In the genomic region with DNA sequence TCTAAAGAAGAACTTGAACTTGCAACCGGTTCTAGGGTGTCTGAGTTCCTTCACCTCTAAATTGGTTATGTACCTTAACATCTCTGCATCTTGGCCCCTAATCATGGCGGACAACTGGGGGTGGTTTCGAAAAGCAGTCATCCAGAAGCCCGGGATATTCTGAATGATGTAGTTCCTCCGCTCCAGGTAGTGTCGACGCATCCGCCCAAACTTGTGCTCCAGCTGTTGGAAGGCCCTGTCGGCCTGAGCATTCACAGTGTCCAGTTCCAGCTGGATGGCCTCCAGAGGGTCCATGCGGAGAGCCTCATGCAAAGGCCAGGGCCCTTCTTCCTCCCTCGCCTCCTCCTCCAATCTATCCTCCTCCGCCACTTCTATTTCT, we compare ENCODE assay signal across 8 cellular contexts. TPM values are rescaled to one million over a fixed set of nuclear protein-coding genes. Genes with fewer than 3 reads are reported as not detected.
DNase-seq lines count a peak whose midpoint lies in the region; ATAC-seq and TF ChIP-seq lines count a peak whose summit lies in the region.

No MANE protein-coding gene starts in this region.

- WGBS in heart right ventricle, 2 donors = 6 to 8% methylated on average over 12 of the region's 12 CpGs

- H3K9ac ChIP-seq in rectal smooth muscle tissue (ENCODE audit: low read length) = peak overlapping the region; percentile 97

- H3K36me3 Mint-ChIP-seq in CD4-positive, CD25-positive, alpha-beta regulatory T cell = peaks cover 35% of the 10 kb centered on the region

- ATAC-seq in CD4-positive, CD25-positive, alpha-beta regulatory T cell (ENCODE audit: low read depth in 2 of 2) = no peak
- ATAC-seq in HG02870 (IDR thresholded peaks at IDR 0.05; ENCODE audit: unreplicated experiment) (peak; percentile 1), heart right ventricle (peak; percentile 39 to 76 (median 60))

- TF ChIP-seq CTCF in heart right ventricle (IDR thresholded peaks at IDR 0.05) = no peak

- DNase-seq in CD4-positive, CD25-positive, alpha-beta regulatory T cell = peak in 2 of 3 donors; percentile 26 to 30
- peak; percentile 17 for DNase-seq in activated CD8-positive, alpha-beta memory T cell treated with anti-CD3 and anti-CD28 coated beads, Interleukin-2, amount 50 U/mL, for 4 hours
- DNase-seq in heart right ventricle (peak; percentile 57 to 67), SKM-1 treated with dmso at 0.1 percent for 144 hours (lab: John Stamatoyannopoulos, UW; ENCODE audit: unreplicated experiment) (no peak), AML-193 (lab: John Stamatoyannopoulos, UW) (no peak), mesenteric fat pad (ENCODE audit: low spot score) (no peak)

- H3K4me3 Mint-ChIP-seq in CD4-positive, CD25-positive, alpha-beta regulatory T cell = peak overlapping the region; percentile 94 to 99 (median 98)

- peaks cover 57% of the 10 kb centered on the region for H3K4me1 ChIP-seq in CD4-positive, CD25-positive, alpha-beta regulatory T cell (ENCODE audit: control insufficient read depth, insufficient read depth, low read length, poor library complexity, severe bottlenecking)
- peaks cover 3 to 74% (median 56%) of the 10 kb centered on the region in 9 donors for H3K4me1 ChIP-seq in heart right ventricle
- H3K4me1 ChIP-seq in rectal smooth muscle tissue (ENCODE audit: control insufficient read depth, insufficient read depth, low read length) = peaks cover 17% of the 10 kb centered on the region

- no peaks in the 10 kb centered on the region for H3K9me3 Mint-ChIP-seq in CD4-positive, CD25-positive, alpha-beta regulatory T cell

- H3K27ac ChIP-seq in CD4-positive, CD25-positive, alpha-beta regulatory T cell (ENCODE audit: insufficient read depth, low read length, poor library complexity, severe bottlenecking) = peak overlapping the region; percentile 100
- peak overlapping the region; percentile 89 to 100 (median 98) for H3K27ac ChIP-seq in heart right ventricle
- H3K27ac ChIP-seq in rectal smooth muscle tissue (ENCODE audit: low read depth, low read length) = peak overlapping the region; percentile 99

- no peaks in the 10 kb centered on the region for H3K9me3 ChIP-seq in CD4-positive, CD25-positive, alpha-beta regulatory T cell (ENCODE audit: control insufficient read depth in 2 of 2, low read length in 2 of 2)
- no peaks in the 10 kb centered on the region for H3K9me3 ChIP-seq in heart right ventricle

- peaks cover 18 to 70% (median 47%) of the 10 kb centered on the region in 4 donors for H3K4me1 Mint-ChIP-seq in CD4-positive, CD25-positive, alpha-beta regulatory T cell

- H3K27ac Mint-ChIP-seq in CD4-positive, CD25-positive, alpha-beta regulatory T cell = peak overlapping the region; percentile 99 to 100 (median 100)

- H3K4me3 ChIP-seq in CD4-positive, CD25-positive, alpha-beta regulatory T cell (ENCODE audit: low read depth, low read length) = peak overlapping the region; percentile 94
- H3K4me3 ChIP-seq in heart right ventricle = peak overlapping the region; percentile 57 to 99 (median 90)
- H3K4me3 ChIP-seq in rectal smooth muscle tissue (ENCODE audit: low read length) = peak overlapping the region; percentile 98

- no peaks in the 10 kb centered on the region for H3K27me3 Mint-ChIP-seq in CD4-positive, CD25-positive, alpha-beta regulatory T cell

- no peaks in the 10 kb centered on the region for H3K27me3 ChIP-seq in CD4-positive, CD25-positive, alpha-beta regulatory T cell (ENCODE audit: control insufficient read depth, insufficient read depth, low read length)
- no peaks in the 10 kb centered on the region for H3K27me3 ChIP-seq in heart right ventricle
- no peaks in the 10 kb centered on the region for H3K27me3 ChIP-seq in rectal smooth muscle tissue (ENCODE audit: control insufficient read depth, insufficient read depth, low read length)

- H3K36me3 ChIP-seq in CD4-positive, CD25-positive, alpha-beta regulatory T cell (ENCODE audit: control insufficient read depth, insufficient read depth, low read length) = peaks cover 19% of the 10 kb centered on the region
- peaks cover 0 to 46% (median 0%) of the 10 kb centered on the region in 9 donors for H3K36me3 ChIP-seq in heart right ventricle
- H3K36me3 ChIP-seq in rectal smooth muscle tissue (ENCODE audit: control insufficient read depth, insufficient read depth, low read length) = peaks cover 4% of the 10 kb centered on the region

- intact Hi-C loops in heart right ventricle (cut with DNase I) = loop anchor here in 4 of 10 donors (1.0 to 10.0 kb wide), 3 partner anchors 25 to 286 kb away; a partner anchor contains a TSS

RNA-seq across cellular contexts. Expression of a gene that starts 0.9 kb away (rescaled TPM):
- 188 TPM for total RNA-seq in CD4-positive, CD25-positive, alpha-beta regulatory T cell
- polyA plus RNA-seq in CD4-positive, CD25-positive, alpha-beta regulatory T cell = 10 to 100 TPM; 38.3 to 53.0 (median 43.4) TPM
- total RNA-seq in heart right ventricle (100 to 1,000 TPM in 7 of 10 donors, 10 to 100 TPM in 3; 76.6 to 143 (median 114) TPM), mesenteric fat pad (78.2 TPM)
- 10 to 100 TPM; 14.0 to 27.1 TPM for polyA plus RNA-seq in heart right ventricle

RNA-seq across cellular contexts. Expression of a gene that starts 25.0 kb away (rescaled TPM):
- total RNA-seq in CD4-positive, CD25-positive, alpha-beta regulatory T cell = 40.2 TPM
- 10 to 100 TPM; 11.3 to 21.1 (median 14.2) TPM for polyA plus RNA-seq in CD4-positive, CD25-positive, alpha-beta regulatory T cell
- total RNA-seq in heart right ventricle (10 to 100 TPM; 24.4 to 38.9 (median 28.9) TPM), mesenteric fat pad (8.5 TPM)
- polyA plus RNA-seq in heart right ventricle = 10 to 100 TPM in 1 of 2 donors, 1 to 10 TPM in 1; 8.5 to 23.8 TPM

Comparison
In these comparisons a context has a peak if more than half of its experiments do, and no peak if none do; other contexts are left out.
1. ATAC-seq: peak in HG02870 (single experiment) and heart right ventricle (8 of 8); none in CD4-positive, CD25-positive, alpha-beta regulatory T cell (0 of 2).
2. DNase-seq: peak in CD4-positive, CD25-positive, alpha-beta regulatory T cell (2 of 3), activated CD8-positive, alpha-beta memory T cell treated with anti-CD3 and anti-CD28 coated beads, Interleukin-2, amount 50 U/mL, for 4 hours (single experiment) and heart right ventricle (2 of 2); none in SKM-1 treated with dmso at 0.1 percent for 144 hours (single experiment), AML-193 (0 of 2) and mesenteric fat pad (single experiment).
3. Peak in every context shown above with its lines, with median percentiles within 50 percentile points of each other: H3K27ac ChIP-seq and H3K4me3 ChIP-seq.